ENCODE assay signal across 14 cellular contexts in genomic region chr4:126740687-126741086, GRCh38.
DNase-seq lines count a peak whose midpoint lies in the region; ATAC-seq, FAIRE-seq and TF ChIP-seq lines count a peak whose summit lies in the region.
"Had no signal": no experiment of that assay in that cellular context is flagged by ENCODE, and none has a peak within 500 bp of the region (broad histone marks: within the 10 kb centered on the region; RNA-seq: fewer than 3 reads in every experiment).

No MANE protein-coding gene starts in this region.

- no peak for TF ChIP-seq EP300 in H1 (IDR thresholded peaks at IDR 0.05; ENCODE audit: borderline replicate concordance in 1 of 2, low read depth in 2 of 2, low read length in 2 of 2)

- DNase-seq in IMR-90 (no peak), H1 (ENCODE audit: low read depth in 1 of 2, low spot score in 2 of 2) (no peak), kidney tubule cell (ENCODE audit: low spot score) (peak; percentile 63), renal cortical epithelial cell (ENCODE audit: low read depth) (peak; percentile 50), COR-L47 (lab: John Stamatoyannopoulos, UW) (no peak), NCI-H446 treated with DMSO at 0.1 percent for 48 hours (lab: John Stamatoyannopoulos, UW) (no peak), WTC11 (ENCODE audit: low spot score) (no peak)
- DNase-seq: 8988T; AML-193; CD8-positive, alpha-beta memory T cell; DMS53; GF-D8; H7 had no signal

- FAIRE-seq in H1 (lab: Jason Lieb, UNC): no peak

- H4K20me1 ChIP-seq in IMR-90 (ENCODE audit: insufficient read depth, low read length) (no peaks in the 10 kb centered on the region), H1 (replicated peaks in 1 of 2; ENCODE audit: control insufficient read depth in 1 of 2, insufficient read depth in 2 of 2, low read length in 2 of 2) (no peaks in the 10 kb centered on the region)
- H4K20me1 ChIP-seq: BLaER1 had no signal

- H3K36me3 ChIP-seq in IMR-90 (ENCODE audit: control insufficient read depth, insufficient read depth, low read length): no peaks in the 10 kb centered on the region
- H3K36me3 ChIP-seq in H1 (ENCODE audit: control insufficient read depth in 2 of 4, insufficient read depth in 4 of 4, low read length in 3 of 4): no peaks in the 10 kb centered on the region
- H3K36me3 ChIP-seq: BLaER1 had no signal

- ATAC-seq in IMR-90 (ENCODE audit: low read depth): no peak
- no peak for ATAC-seq in WTC11

- H3K4me1 ChIP-seq in IMR-90 (ENCODE audit: control insufficient read depth, insufficient read depth, low read length): no peaks in the 10 kb centered on the region
- no peaks in the 10 kb centered on the region for H3K4me1 ChIP-seq in H1 (replicated peaks in 1 of 4; ENCODE audit: control insufficient read depth in 3 of 4, insufficient read depth in 4 of 4, low read length in 3 of 4)
- H3K4me1 ChIP-seq: BLaER1 had no signal

- H3K9me3 ChIP-seq in IMR-90 (ENCODE audit: control insufficient read depth, insufficient read depth, low read length) (no peaks in the 10 kb centered on the region), H1 (ENCODE audit: insufficient read depth in 2 of 2, low read depth in 1 of 2, low read length in 1 of 2) (no peaks in the 10 kb centered on the region)
- H3K9me3 ChIP-seq: BLaER1 had no signal

- H3K27me3 ChIP-seq in IMR-90 (ENCODE audit: control insufficient read depth, insufficient read depth, low read length) (no peaks in the 10 kb centered on the region), H1 (replicated peaks in 1 of 4; ENCODE audit: control insufficient read depth in 3 of 4, extremely low read depth in 1 of 4, insufficient read depth in 3 of 4, low read length in 3 of 4) (no peaks in the 10 kb centered on the region)
- H3K27me3 ChIP-seq: BLaER1 had no signal

- H3K9me3 Mint-ChIP-seq in WTC11: peaks cover 8% of the 10 kb centered on the region

- no peak overlapping the region for H2AK5ac ChIP-seq in IMR-90 (ENCODE audit: low read depth, low read length)
- H2AK5ac ChIP-seq in H1 (ENCODE audit: low read depth, low read length): no peak overlapping the region

- no peak overlapping the region for H3K27ac Mint-ChIP-seq in WTC11
- H3K27ac Mint-ChIP-seq: CD8-positive, alpha-beta memory T cell had no signal

- no peak overlapping the region for H2BK12ac ChIP-seq in H1 (ENCODE audit: low read depth, low read length)

- no peak for TF ChIP-seq POLR2A in IMR-90 (IDR thresholded peaks at IDR 0.05; ENCODE audit: low read depth, low read length)
- no peak for TF ChIP-seq POLR2A in H1 (IDR thresholded peaks at IDR 0.05; ENCODE audit: control extremely low read depth in 1 of 2, low read depth in 2 of 2, low read length in 2 of 2)

- no TSS peak for BruUV-seq in IMR-90 (replicated peaks; lab: Mats Ljungman, UMichigan)

- 100% methylated on average over 2 of the region's 6 CpGs; no CpG with 5 or more reads in 1 of the 2 experiments for WGBS in IMR-90 (ENCODE audit: extremely low coverage in 2 of 2, insufficient read length in 1 of 2), 2 experiments
- 99% methylated on average over 6 of the region's 6 CpGs; no CpG with 5 or more reads in 1 of the 2 experiments for WGBS in H1 (ENCODE audit: extremely low coverage in 1 of 2, insufficient coverage in 1 of 2, insufficient read length in 1 of 2, insufficient replicate concordance in 2 of 2, low coverage in 1 of 2, low lambda C conversion rate in 2 of 2, missing lambda C conversion rate in 1 of 2), 2 experiments

- dilution Hi-C loops in IMR-90 (cut with HindIII; ENCODE audit: low sequenced_read_pairs, unreplicated experiment): no loop called here

- intact Hi-C loops in IMR-90 (cut with micrococcal nuclease): no loop called here

- H3K79me1 ChIP-seq in IMR-90 (ENCODE audit: low read depth in 1 of 2, low read length in 2 of 2): no peaks in the 10 kb centered on the region
- no peaks in the 10 kb centered on the region for H3K79me1 ChIP-seq in H1 (ENCODE audit: low read depth, low read length)

- no peak overlapping the region for H3K9ac ChIP-seq in IMR-90 (ENCODE audit: low read depth, low read length)
- H3K9ac ChIP-seq in H1 (replicated peaks in 1 of 4; ENCODE audit: extremely low read depth in 1 of 4, low read depth in 3 of 4, low read length in 3 of 4): no peak overlapping the region
- H3K9ac ChIP-seq: BLaER1 had no signal

- H3K27ac ChIP-seq in IMR-90 (ENCODE audit: insufficient read depth, low read length) (no peak overlapping the region), H1 (ENCODE audit: low read depth, low read length) (no peak overlapping the region)
- H3K27ac ChIP-seq: BLaER1 had no signal

- H3K23ac ChIP-seq in IMR-90 (ENCODE audit: low read depth, low read length) (no peak overlapping the region), H1 (ENCODE audit: insufficient read length) (no peak overlapping the region)

- H3K36me3 Mint-ChIP-seq in WTC11: no peaks in the 10 kb centered on the region
- H3K36me3 Mint-ChIP-seq: CD8-positive, alpha-beta memory T cell had no signal

- H3K18ac ChIP-seq in IMR-90 (ENCODE audit: low read depth, low read length) (no peak overlapping the region), H1 (ENCODE audit: extremely low read depth, low read length) (no peak overlapping the region)

- H3K14ac ChIP-seq in IMR-90 (replicated peaks; ENCODE audit: low read depth, low read length) (no peak overlapping the region), H1 (ENCODE audit: insufficient read length) (no peak overlapping the region)

- H3K27me3 Mint-ChIP-seq in WTC11 (ENCODE audit: low read depth): no peaks in the 10 kb centered on the region
- H3K27me3 Mint-ChIP-seq: CD8-positive, alpha-beta memory T cell had no signal

- H3K79me2 ChIP-seq in H1 (ENCODE audit: control insufficient read depth in 1 of 2, insufficient read depth in 2 of 2, low read length in 2 of 2): no peaks in the 10 kb centered on the region

- H2BK5ac ChIP-seq in IMR-90 (ENCODE audit: low read depth, low read length, poor library complexity, severe bottlenecking) (no peak overlapping the region), H1 (ENCODE audit: low read depth, low read length) (no peak overlapping the region)

- no peaks in the 10 kb centered on the region for H3K4me1 Mint-ChIP-seq in WTC11
- H3K4me1 Mint-ChIP-seq: CD8-positive, alpha-beta memory T cell had no signal

- POLR2A ChIA-PET in IMR-90 (lab: Charles Lee; ENCODE audit: unreplicated experiment) (no interaction called here), H1 (lab: Charles Lee; ENCODE audit: partially characterized antibody) (no interaction called here), WTC11 (lab: Charles Lee) (no interaction called here)

- TF ChIP-seq CTCF in IMR-90 (conservative IDR thresholded peaks at IDR 0.05; ENCODE audit: low read depth, low read length) (no peak), H1 (IDR thresholded peaks at IDR 0.05; ENCODE audit: control extremely low read depth in 1 of 3, insufficient read depth in 1 of 3, low read depth in 1 of 3, low read length in 3 of 3) (no peak), WTC11 (IDR thresholded peaks at IDR 0.05) (no peak)

- H2AFZ ChIP-seq in IMR-90 (replicated peaks; ENCODE audit: low read length, poor library complexity) (peak overlapping the region; percentile 46), H1 (ENCODE audit: low read length) (peak overlapping the region; percentile 90)

- H2AK9ac ChIP-seq in IMR-90 (replicated peaks; ENCODE audit: low read depth, low read length, poor library complexity): no peak overlapping the region

- in situ Hi-C loops in IMR-90 (cut with MboI; ENCODE audit: low sequenced_read_pairs): no loop called here

- H4K5ac ChIP-seq in IMR-90 (ENCODE audit: low read depth, low read length) (no peak overlapping the region), H1 (ENCODE audit: insufficient read length, low read depth, low read length) (no peak overlapping the region)

- CTCF ChIA-PET in IMR-90 (lab: Yijun Ruan, JAX): no interaction called here
- CTCF ChIA-PET in H1 (lab: Charles Lee; ENCODE audit: partially characterized antibody): no interaction called here
- CTCF ChIA-PET in WTC11 (lab: Charles Lee): no interaction called here

- H3K56ac ChIP-seq in IMR-90 (ENCODE audit: extremely low read depth, insufficient read depth, low read length) (no peak overlapping the region), H1 (replicated peaks; ENCODE audit: insufficient read length, low read depth, low read length) (no peak overlapping the region)

- no peak overlapping the region for H3K4me3 ChIP-seq in IMR-90 (ENCODE audit: insufficient read depth, low read depth, low read length)
- H3K4me3 ChIP-seq in H1 (ENCODE audit: extremely low read depth in 1 of 4, insufficient read depth in 2 of 4, low read depth in 3 of 4, low read length in 4 of 4): no peak overlapping the region
- H3K4me3 ChIP-seq: BLaER1 had no signal

- H2BK15ac ChIP-seq in IMR-90 (ENCODE audit: low read depth, low read length): no peak overlapping the region
- no peak overlapping the region for H2BK15ac ChIP-seq in H1 (ENCODE audit: low read length)

- no peak overlapping the region for H3K4me2 ChIP-seq in IMR-90 (ENCODE audit: low read depth, low read length)
- no peak overlapping the region for H3K4me2 ChIP-seq in H1 (ENCODE audit: insufficient read depth in 1 of 2, low read depth in 2 of 2, low read length in 2 of 2)
- H3K4me2 ChIP-seq: BLaER1 had no signal

- no peak overlapping the region for H3K4me3 Mint-ChIP-seq in WTC11
- H3K4me3 Mint-ChIP-seq: CD8-positive, alpha-beta memory T cell had no signal

- H3K23me2 ChIP-seq in H1 (ENCODE audit: low read depth, low read length): no peaks in the 10 kb centered on the region

- no peaks in the 10 kb centered on the region for H3K9me1 ChIP-seq in IMR-90 (ENCODE audit: insufficient read depth, low read length)

- no peak overlapping the region for H4K91ac ChIP-seq in IMR-90 (ENCODE audit: insufficient read depth, low read depth, low read length)
- H4K91ac ChIP-seq in H1 (replicated peaks; ENCODE audit: insufficient read length, low read length): no peak overlapping the region

- no peak overlapping the region for H4K8ac ChIP-seq in IMR-90 (ENCODE audit: low read depth in 2 of 2, low read length in 2 of 2)
- no peak overlapping the region for H4K8ac ChIP-seq in H1 (ENCODE audit: extremely low read depth, insufficient read depth, low read length)

- TF ChIP-seq RAD21 in IMR-90 (IDR thresholded peaks at IDR 0.05; ENCODE audit: low read length) (no peak), H1 (IDR thresholded peaks at IDR 0.05 in 1 of 2, conservative IDR thresholded peaks at IDR 0.05 in 1 of 2; ENCODE audit: low read depth in 2 of 2, low read length in 2 of 2) (no peak)

- H2BK120ac ChIP-seq in IMR-90 (ENCODE audit: low read depth, low read length) (no peak overlapping the region), H1 (replicated peaks; ENCODE audit: low read depth, low read length) (no peak overlapping the region)

- H2BK20ac ChIP-seq in IMR-90 (ENCODE audit: low read depth, low read length) (no peak overlapping the region), H1 (ENCODE audit: low read length) (no peak overlapping the region)

- H3K4ac ChIP-seq in IMR-90 (ENCODE audit: low read depth, low read length) (no peak overlapping the region), H1 (replicated peaks; ENCODE audit: insufficient read length, low read depth, low read length) (no peak overlapping the region)

TF ChIP-seq in IMR-90, 13 proteins besides CTCF, POLR2A, EP300 and RAD21 (continues in another document):
- no peak for TF ChIP-seq RCOR1 (IDR thresholded peaks at IDR 0.05; ENCODE audit: insufficient replicate concordance, low read length)

Comparison
In these comparisons a context has a peak if more than half of its experiments do, and no peak if none do; other contexts are left out.
1. DNase-seq: peak in kidney tubule cell (single experiment) and renal cortical epithelial cell (single experiment); none in IMR-90 (single experiment), H1 (0 of 2), COR-L47 (single experiment), NCI-H446 treated with DMSO at 0.1 percent for 48 hours (single experiment) and WTC11 (single experiment).